Comparison of ENCODE assay signal across 17 cellular contexts in the genomic region with DNA sequence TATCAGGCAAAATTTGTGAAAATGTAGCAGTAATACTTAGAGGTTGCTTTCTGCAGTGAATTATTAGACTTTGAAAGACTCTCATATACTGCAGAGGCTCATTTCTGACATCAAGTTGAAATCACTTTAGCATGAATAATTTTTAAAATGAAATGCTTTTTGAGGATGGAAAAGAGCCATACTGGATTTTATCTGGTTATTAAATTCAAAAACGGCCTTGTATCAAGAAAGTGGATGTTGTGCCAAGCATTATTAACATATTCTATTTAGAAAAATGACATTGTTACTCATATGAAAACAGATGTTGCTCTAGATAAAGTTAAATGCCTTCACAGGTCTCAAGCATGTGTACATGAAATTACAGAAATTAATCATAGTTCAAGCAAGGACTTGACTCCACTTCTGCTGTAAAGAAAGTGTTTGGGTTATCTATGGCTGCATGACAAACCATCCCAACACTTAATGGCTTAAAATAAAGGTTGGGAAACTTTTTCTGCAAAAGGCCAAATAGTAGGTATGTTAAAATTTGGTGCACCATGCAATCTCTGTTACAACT.
DNase-seq lines count a peak whose midpoint lies in the region; ATAC-seq, FAIRE-seq and TF ChIP-seq lines count a peak whose summit lies in the region.
"Had no signal": no experiment of that assay in that cellular context is flagged by ENCODE, and none has a peak within 500 bp of the region (broad histone marks: within the 10 kb centered on the region; RNA-seq: fewer than 3 reads in every experiment).

No MANE protein-coding gene starts in this region.

- 5% methylated on average over 1 of the region's 1 CpG for WGBS in A549 (ENCODE audit: missing lambda C conversion rate)

- no peaks in the 10 kb centered on the region for H3K36me3 Mint-ChIP-seq in activated T-helper 17 cell treated with anti-CD3 and anti-CD28 coated beads, Interleukin-2, amount 50 U/mL, for 72 hours (ENCODE audit: low read depth)

- FAIRE-seq in A549 (lab: Jason Lieb, UNC) = peak; percentile 77
- FAIRE-seq: G401.6, H1 had no signal

- TF ChIP-seq EP300 in A549 (IDR thresholded peaks at IDR 0.05) = no peak

- H3K4me1 Mint-ChIP-seq in activated T-helper 17 cell treated with anti-CD3 and anti-CD28 coated beads, Interleukin-2, amount 50 U/mL, for 72 hours = peaks cover 3% of the 10 kb centered on the region
- H3K4me1 Mint-ChIP-seq: CD4-positive, alpha-beta memory T cell had no signal

- no peak overlapping the region for H3K4me2 ChIP-seq in A549

- no peak for TF ChIP-seq POLR2A in A549 (IDR thresholded peaks at IDR 0.05; ENCODE audit: low read length)

- ATAC-seq in A549 = no peak
- ATAC-seq in activated T-helper 17 cell treated with anti-CD3 and anti-CD28 coated beads, Interleukin-2, amount 50 U/mL, for 72 hours (replicated peaks) = peak; percentile 46
- no peak for ATAC-seq in HG03135 (IDR thresholded peaks at IDR 0.05; ENCODE audit: unreplicated experiment)

- TF ChIP-seq CTCF in A549 (IDR thresholded peaks at IDR 0.05) (no peak), epithelial cell of esophagus (IDR thresholded peaks at IDR 0.05; ENCODE audit: insufficient read depth, low read depth, low read length, missing control alignments) (no peak)

- TF ChIP-seq RAD21 in A549 (conservative IDR thresholded peaks at IDR 0.05 in 1 of 2, IDR thresholded peaks at IDR 0.05 in 1 of 2) = no peak

- CTCF ChIA-PET in A549 (lab: Yijun Ruan, JAX) = no interaction called here

- peaks cover 11% of the 10 kb centered on the region for H3K27me3 Mint-ChIP-seq in activated T-helper 17 cell treated with anti-CD3 and anti-CD28 coated beads, Interleukin-2, amount 50 U/mL, for 72 hours

- no peaks in the 10 kb centered on the region for H3K9me3 Mint-ChIP-seq in activated T-helper 17 cell treated with anti-CD3 and anti-CD28 coated beads, Interleukin-2, amount 50 U/mL, for 72 hours

- POLR2A ChIA-PET in A549 (lab: Yijun Ruan, JAX) = no interaction called here

- H3K4me3 Mint-ChIP-seq in activated T-helper 17 cell treated with anti-CD3 and anti-CD28 coated beads, Interleukin-2, amount 50 U/mL, for 72 hours = no peak overlapping the region
- H3K4me3 Mint-ChIP-seq: CD4-positive, alpha-beta memory T cell had no signal

- H3K27ac ChIP-seq in A549 = no peak overlapping the region
- H3K27ac ChIP-seq: GM23248 had no signal

- H3K4me3 ChIP-seq in A549 (no peak overlapping the region), epithelial cell of esophagus (ENCODE audit: low read length) (no peak overlapping the region)
- H3K4me3 ChIP-seq: GM23248 had no signal

- no peak for DNase-seq in A549 (ENCODE audit: low read depth in 1 of 2, low spot score in 1 of 2)
- DNase-seq in epithelial cell of esophagus (ENCODE audit: low read depth) = peak; percentile 21
- DNase-seq in COLO668 (lab: John Stamatoyannopoulos, UW; ENCODE audit: unreplicated experiment) = no peak
- no peak for DNase-seq in stimulated activated CD4-positive, alpha-beta T cell treated with anti-CD3 and anti-CD28 coated beads, Interleukin-1b, Interleukin-23, amount 100 ng/mL, for 48 hours
- DNase-seq: 8988T; C1 segment of cervical spinal cord; Caco-2; CD4-positive, alpha-beta memory T cell; DMS153; DND-41; GM23248; H7; HCEC 1CT had no signal

- peaks cover 7% of the 10 kb centered on the region; the same call in 1 of the 3 replicates for H3K9me3 ChIP-seq in A549
- H3K9me3 ChIP-seq: Caco-2 had no signal

- no peaks in the 10 kb centered on the region for H3K4me1 ChIP-seq in A549
- H3K4me1 ChIP-seq: Caco-2 had no signal

- peak overlapping the region; percentile 86 for H3K27ac Mint-ChIP-seq in activated T-helper 17 cell treated with anti-CD3 and anti-CD28 coated beads, Interleukin-2, amount 50 U/mL, for 72 hours
- H3K27ac Mint-ChIP-seq: CD4-positive, alpha-beta memory T cell had no signal

TF ChIP-seq in A549, 52 proteins besides CTCF, POLR2A, EP300 and RAD21:
- TF ChIP-seq HOXB5 (CRISPR knock-in tag; IDR thresholded peaks at IDR 0.05) (no peak), FOSL2 (IDR thresholded peaks at IDR 0.05) (no peak), FOSL2 (CRISPR knock-in tag; IDR thresholded peaks at IDR 0.05) (no peak), ZC3H11A (IDR thresholded peaks at IDR 0.05) (no peak), SMC3 (IDR thresholded peaks at IDR 0.05) (no peak)
- TF ChIP-seq, protein P1, sequence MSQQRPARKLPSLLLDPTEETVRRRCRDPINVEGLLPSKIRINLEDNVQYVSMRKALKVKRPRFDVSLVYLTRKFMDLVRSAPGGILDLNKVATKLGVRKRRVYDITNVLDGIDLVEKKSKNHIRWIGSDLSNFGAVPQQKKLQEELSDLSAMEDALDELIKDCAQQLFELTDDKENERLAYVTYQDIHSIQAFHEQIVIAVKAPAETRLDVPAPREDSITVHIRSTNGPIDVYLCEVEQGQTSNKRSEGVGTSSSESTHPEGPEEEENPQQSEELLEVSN (IDR thresholded peaks at IDR 0.05; ENCODE audit: borderline replicate concordance, low read depth) = no peak
